ENCODE assay signal across 8 cellular contexts in genomic region chrX:112839856-112840255, GRCh38. TPM values are rescaled to one million over a fixed set of nuclear protein-coding genes. Genes with fewer than 3 reads are reported as not detected.
DNase-seq lines count a peak whose midpoint lies in the region; ATAC-seq, FAIRE-seq and TF ChIP-seq lines count a peak whose summit lies in the region.

No MANE protein-coding gene starts in this region.

- H3K27me3 ChIP-seq in ectodermal cell (ENCODE audit: control insufficient read depth, insufficient read depth, low read length, poor library complexity, severe bottlenecking) = peaks cover 15% of the 10 kb centered on the region

- TF ChIP-seq EP300 in A549 (IDR thresholded peaks at IDR 0.05) = no peak

- no peaks in the 10 kb centered on the region for H3K4me1 ChIP-seq in A549
- peaks cover 12% of the 10 kb centered on the region for H3K4me1 ChIP-seq in ectodermal cell (ENCODE audit: control insufficient read depth, insufficient read depth, low read length)

- H3K4me3 ChIP-seq in A549 (no peak overlapping the region), ectodermal cell (ENCODE audit: insufficient read depth, low read depth, low read length) (peak overlapping the region; percentile 60)

- no peaks in the 10 kb centered on the region for H3K36me3 Mint-ChIP-seq in IgD-negative memory B cell
- no peaks in the 10 kb centered on the region for H3K36me3 Mint-ChIP-seq in naive thymus-derived CD8-positive, alpha-beta T cell

- no peak for TF ChIP-seq RAD21 in A549 (conservative IDR thresholded peaks at IDR 0.05 in 1 of 2, IDR thresholded peaks at IDR 0.05 in 1 of 2)

- 0 out of 3 replicates have a peak, but pooled peaks cover 9% of the 10 kb centered on the region for H3K9me3 ChIP-seq in A549
- no peaks in the 10 kb centered on the region for H3K9me3 ChIP-seq in ectodermal cell (ENCODE audit: control insufficient read depth, low read length)

- no peak for FAIRE-seq in A549 (lab: Jason Lieb, UNC)

- no peaks in the 10 kb centered on the region for H3K36me3 ChIP-seq in ectodermal cell (ENCODE audit: control insufficient read depth, insufficient read depth, low read length)

- H3K27ac ChIP-seq in A549 (no peak overlapping the region), ectodermal cell (ENCODE audit: insufficient read depth, low read depth, low read length, poor library complexity, severe bottlenecking) (no peak overlapping the region)

- CTCF ChIA-PET in A549 (lab: Yijun Ruan, JAX) = interaction anchor here (1.1 kb wide), 1 partner anchor 1120 kb away, joined by 3 read pairs; no protein-coding TSS in a partner anchor

- peak overlapping the region in 2 of 3 donors; percentile 7 to 78 for H3K27ac Mint-ChIP-seq in IgD-negative memory B cell
- H3K27ac Mint-ChIP-seq in naive thymus-derived CD8-positive, alpha-beta T cell = peak overlapping the region in 9 of 10 donors; percentile 18 to 93 (median 83)

- 29% methylated on average over 5 of the region's 5 CpGs for WGBS in A549 (ENCODE audit: missing lambda C conversion rate)
- WGBS in ectodermal cell, 2 experiments = 12 to 14% methylated on average over 5 of the region's 5 CpGs

- TF ChIP-seq POLR2A in A549 (IDR thresholded peaks at IDR 0.05; ENCODE audit: low read length) = no peak

- peaks cover 3% of the 10 kb centered on the region for H3K27me3 Mint-ChIP-seq in IgD-negative memory B cell
- no peaks in the 10 kb centered on the region for H3K27me3 Mint-ChIP-seq in naive thymus-derived CD8-positive, alpha-beta T cell

- POLR2A ChIA-PET in A549 (lab: Yijun Ruan, JAX) = no interaction called here
- POLR2A ChIA-PET in naive thymus-derived CD8-positive, alpha-beta T cell (lab: Charles Lee) = interaction anchor here (2.9 kb wide), 1 partner anchor 160 kb away, joined by 9 read pairs; the partner anchor contains the start of gene LHFPL1

- TF ChIP-seq CTCF in A549 (IDR thresholded peaks at IDR 0.05) = no peak

- ATAC-seq in A549 (no peak), HG02970 (IDR thresholded peaks at IDR 0.05; ENCODE audit: low FRiP score, unreplicated experiment) (no peak)
- no peak for ATAC-seq in naive thymus-derived CD8-positive, alpha-beta T cell

- no peak for DNase-seq in A549 (ENCODE audit: low read depth in 1 of 2, low spot score in 1 of 2)
- DNase-seq in naive thymus-derived CD8-positive, alpha-beta T cell = peak in 2 of 10 donors; percentile 1 to 4
- DNase-seq in cerebellum (ENCODE audit: low spot score) = no peak
- DNase-seq in DMS53 treated with DMSO at 0.1 percent for 48 hours (lab: John Stamatoyannopoulos, UW; ENCODE audit: unreplicated experiment) = no peak
- no peak for DNase-seq in NCI-H2227 treated with DMSO at 0.1 percent for 48 hours (lab: John Stamatoyannopoulos, UW)

- no peaks in the 10 kb centered on the region for H3K9me3 Mint-ChIP-seq in IgD-negative memory B cell
- H3K9me3 Mint-ChIP-seq in naive thymus-derived CD8-positive, alpha-beta T cell = no peaks in the 10 kb centered on the region

- peak overlapping the region; percentile 80 to 97 (median 94) for H3K4me3 Mint-ChIP-seq in IgD-negative memory B cell
- H3K4me3 Mint-ChIP-seq in naive thymus-derived CD8-positive, alpha-beta T cell = peak overlapping the region; percentile 90 to 95 (median 92)

- H3K4me2 ChIP-seq in A549 = peak overlapping the region; percentile 98; the same call in 2 of the 3 replicates

- H3K4me1 Mint-ChIP-seq in IgD-negative memory B cell = peaks cover 4 to 8% (median 7%) of the 10 kb centered on the region in 3 donors
- H3K4me1 Mint-ChIP-seq in naive thymus-derived CD8-positive, alpha-beta T cell = peaks cover 6 to 14% (median 12%) of the 10 kb centered on the region in 4 donors

TF ChIP-seq in A549, 52 proteins besides CTCF, POLR2A, EP300 and RAD21:
- TF ChIP-seq FOSB (CRISPR knock-in tag; IDR thresholded peaks at IDR 0.05) = no peak
- no peak for TF ChIP-seq FOXS1 (CRISPR knock-in tag; IDR thresholded peaks at IDR 0.05)
- TF ChIP-seq CBX8 (IDR thresholded peaks at IDR 0.05) = no peak
- no peak for TF ChIP-seq NPAS2 (CRISPR knock-in tag; IDR thresholded peaks at IDR 0.05; ENCODE audit: borderline replicate concordance)

RNA-seq across cellular contexts. Expression of gene AMOT, which starts 0.8 kb away (rescaled TPM):
- 0.03 and 0.07 TPM in 2 replicates for polyA plus RNA-seq in A549 (2011; rRNA removed)
- not detected in 2 replicates for polyA plus RNA-seq in A549 (2012; cell fraction: cytosol; rRNA removed)
- 0.02 and 0.04 TPM in 2 replicates for polyA plus RNA-seq in A549 (2012; cell fraction: nucleus; rRNA removed)
- polyA plus RNA-seq in A549 (2017; fragmentation: RNase III; extraction: RNeasy Plus Mini Kit Qiagen cat#74134 plus additional on column Dnase treatment) = 0.03 to 0.07 TPM (median 0.05 TPM) in 3 replicates
- polyA minus RNA-seq in A549 (2011; rRNA and poly(A)+ RNA removed) = 0.10 and 0.17 TPM in 2 replicates
- 3.3 TPM for polyA plus RNA-seq in IgD-negative memory B cell
- polyA plus RNA-seq in ectodermal cell (2013, experiment 1 of 4) = 14.9 TPM
- polyA plus RNA-seq in ectodermal cell (2013, experiment 2 of 4) = 15.2 TPM
- polyA plus RNA-seq in ectodermal cell (2013, experiment 3 of 4) = 15.7 TPM
- 20.5 TPM for polyA plus RNA-seq in ectodermal cell (2013, experiment 4 of 4)
- total RNA-seq in naive thymus-derived CD8-positive, alpha-beta T cell = 1 to 10 TPM; 2.4 to 2.7 TPM
- polyA plus RNA-seq in naive thymus-derived CD8-positive, alpha-beta T cell = 1 to 10 TPM; 1.3 to 3.3 (median 2.4) TPM
- total RNA-seq in cerebellum = 15.4 TPM
